8 cellular contexts compared by ENCODE assay signal in genomic region chr20:32743237-32744112, GRCh38. TPM values are rescaled to one million over a fixed set of nuclear protein-coding genes. Genes with fewer than 3 reads are reported as not detected.
DNase-seq lines count a peak whose midpoint lies in the region; ATAC-seq and TF ChIP-seq lines count a peak whose summit lies in the region.

TSS of gene COMMD7 (minus strand) at chr20:32743467. CDS start at chr20:32743391, 76 bp downstream.

- H3K9me3 Mint-ChIP-seq in glutamatergic neuron (ENCODE audit: unreplicated experiment): peaks cover 11% of the 10 kb centered on the region

- no TSS peak for BruUV-seq in A673 (replicated peaks; lab: Mats Ljungman, UMichigan)

- no peaks in the 10 kb centered on the region for H3K36me3 Mint-ChIP-seq in glutamatergic neuron (ENCODE audit: unreplicated experiment)

- TF ChIP-seq CTCF in A673 (conservative IDR thresholded peaks at IDR 0.05; ENCODE audit: low read depth, low read length) (no peak), glutamatergic neuron (IDR thresholded peaks at IDR 0.05; ENCODE audit: partially characterized antibody, unreplicated experiment) (no peak), ovary (IDR thresholded peaks at IDR 0.05) (no peak), transverse colon (IDR thresholded peaks at IDR 0.05) (no peak)

- H3K27me3 Mint-ChIP-seq in glutamatergic neuron (ENCODE audit: unreplicated experiment): peaks cover 15% of the 10 kb centered on the region

- POLR2A ChIA-PET in A673 (lab: Charles Lee; ENCODE audit: low non-redundant PET): no interaction called here

- peak within 1 kb of the TSS; percentile 82 for H3K27ac Mint-ChIP-seq in glutamatergic neuron (ENCODE audit: unreplicated experiment)

- H3K27me3 ChIP-seq in A673 (replicated peaks; ENCODE audit: insufficient read depth, low read depth, low read length, poor library complexity) (no peaks in the 10 kb centered on the region), SJSA1 (replicated peaks) (no peaks in the 10 kb centered on the region), ovary (no peaks in the 10 kb centered on the region), transverse colon (no peaks in the 10 kb centered on the region)

- H3K36me3 ChIP-seq in A673 (ENCODE audit: insufficient read depth, low read length, poor library complexity, severe bottlenecking) (no peaks in the 10 kb centered on the region), SJSA1 (peaks cover 7% of the 10 kb centered on the region), ovary (no peaks in the 10 kb centered on the region), transverse colon (no peaks in the 10 kb centered on the region)

- H3K9me3 ChIP-seq in A673 (ENCODE audit: low read depth, low read length, poor library complexity, severe bottlenecking) (no peaks in the 10 kb centered on the region), SJSA1 (replicated peaks) (no peaks in the 10 kb centered on the region), ovary (no peaks in the 10 kb centered on the region), transverse colon (no peaks in the 10 kb centered on the region)

- DNase-seq in A673 (ENCODE audit: low spot score) (peak; percentile 45), HT-29 (ENCODE audit: low spot score) (peak; percentile 55), SJSA1 (ENCODE audit: low read depth in 1 of 2, low spot score in 2 of 2) (peak in 1 of 2 experiments; percentile 30), glutamatergic neuron (peak; percentile 91), ovary (peak; percentile 51 to 80 (median 54)), transverse colon (peak; percentile 70)
- peak; percentile 77 for DNase-seq in activated naive CD4-positive, alpha-beta T cell treated with anti-CD3 and anti-CD28 coated beads, Interleukin-2, amount 50 U/mL, for 16 hours

- H3K4me3 ChIP-seq in A673 (ENCODE audit: low read depth, low read length, poor library complexity, severe bottlenecking) (peak within 1 kb of the TSS; percentile 69), SJSA1 (peak within 1 kb of the TSS; percentile 85), ovary (peak within 1 kb of the TSS; percentile 95), transverse colon (peak within 1 kb of the TSS; percentile 37 to 88 (median 74))

- intact Hi-C loops in A673 (cut with micrococcal nuclease; ENCODE audit: unreplicated experiment) (no loop called here), ovary (cut with DNase I) (no loop called here), transverse colon (cut with DNase I; ENCODE audit: low total_unique reads) (no loop called here)

- no peak for TF ChIP-seq POLR2A in ovary (IDR thresholded peaks at IDR 0.05)
- no peak for TF ChIP-seq POLR2A in transverse colon (IDR thresholded peaks at IDR 0.05)

- in situ Hi-C loops in transverse colon (cut with MboI; ENCODE audit: low pct_ligation_motif_present in 1 of 4, low pct_unique_long_range_greater_than_20kb in 1 of 4, low sequenced_read_pairs in 3 of 4): no loop called here

- peak within 1 kb of the TSS; percentile 98 for H3K4me3 Mint-ChIP-seq in glutamatergic neuron (ENCODE audit: unreplicated experiment)

- peaks cover 5% of the 10 kb centered on the region for H3K4me1 ChIP-seq in A673 (ENCODE audit: insufficient read depth, low read length, poor library complexity, severe bottlenecking)
- peaks cover 38% of the 10 kb centered on the region for H3K4me1 ChIP-seq in SJSA1 (replicated peaks)
- H3K4me1 ChIP-seq in ovary (ENCODE audit: insufficient read depth): peaks cover 3% of the 10 kb centered on the region
- peaks cover 0 to 21% (median 14%) of the 10 kb centered on the region in 4 donors for H3K4me1 ChIP-seq in transverse colon

- ATAC-seq in GM18870 (IDR thresholded peaks at IDR 0.05; ENCODE audit: unreplicated experiment): peak; percentile 50

- peaks cover 8% of the 10 kb centered on the region for H3K4me1 Mint-ChIP-seq in glutamatergic neuron (ENCODE audit: low read depth, unreplicated experiment)

- CTCF ChIA-PET in A673 (lab: Charles Lee): interaction anchor here (0.5 kb wide), 1 partner anchor 11 kb away, joined by 9 read pairs; no protein-coding TSS in a partner anchor

- WGBS in ovary, 3 donors: 1 to 4% (median 2%) methylated on average over 36 to 64 of the region's 64 CpGs
- WGBS in transverse colon (ENCODE audit: low coverage in 1 of 2), 2 donors: 0% methylated on average over 3 to 39 of the region's 64 CpGs

- TF ChIP-seq EP300 in ovary (IDR thresholded peaks at IDR 0.05): no peak
- TF ChIP-seq EP300 in transverse colon (IDR thresholded peaks at IDR 0.05; ENCODE audit: low read depth): no peak

- H3K27ac ChIP-seq in A673 (ENCODE audit: low read depth, low read length, poor library complexity, severe bottlenecking) (peak within 1 kb of the TSS; percentile 71), SJSA1 (peak within 1 kb of the TSS; percentile 51), ovary (peak within 1 kb of the TSS; percentile 31 to 71), transverse colon (peak within 1 kb of the TSS; percentile 80 to 82 (median 81))

RNA-seq across cellular contexts. Expression of gene COMMD7, which starts in this region (rescaled TPM):
- total RNA-seq in A673 (2021): 20.0 and 23.5 TPM in 2 replicates
- 31.1 and 31.5 TPM in 2 replicates for total RNA-seq in HT-29 (2014; rRNA removed; shearing (Covaris generic))
- total RNA-seq in SJSA1 (2014; rRNA removed; shearing (Covaris generic)): 43.8 and 53.3 TPM in 2 replicates
- 71.5 TPM for total RNA-seq in glutamatergic neuron (ENCODE audit: unreplicated experiment)
- total RNA-seq in ovary: 10 to 100 TPM; 14.2 to 38.4 (median 25.4) TPM
- polyA plus RNA-seq in ovary: 10 to 100 TPM; 36.0 to 51.8 TPM
- 10 to 100 TPM; 14.3 to 24.8 (median 20.2) TPM for total RNA-seq in transverse colon
